29 cellular contexts compared by ENCODE assay signal in genomic region chr5:88862547-88863175, GRCh38.
"Had no signal": no experiment of that assay in that cellular context is flagged by ENCODE, and none has a peak within 500 bp of the region (broad histone marks: within the 10 kb centered on the region; RNA-seq: fewer than 3 reads in every experiment).

No MANE protein-coding gene starts in this region.

- H3K27me3 ChIP-seq: esophagus muscularis mucosa, heart left ventricle, hepatocyte, neutrophil, pancreas, right atrium auricular region, tibial nerve, upper lobe of left lung had no signal

- DNase-seq: dermis blood vessel endothelial cell; effector memory CD4-positive, alpha-beta T cell; foreskin keratinocyte; heart left ventricle; kidney; pancreas; stimulated activated CD4-positive, alpha-beta T cell treated with anti-CD3 and anti-CD28 coated beads, Interleukin-12 subunit alpha, Interleukin-12 subunit beta, amount 100 ng/mL, for 4 hours; stimulated activated CD4-positive, alpha-beta T cell treated with anti-CD3 and anti-CD28 coated beads, Interleukin-1b, Interleukin-23, amount 100 ng/mL, for 48 hours; stimulated activated CD4-positive, alpha-beta T cell treated with anti-CD3 and anti-CD28 coated beads, Interleukin-4, amount 100 ng/mL, for 1 hour; stimulated activated CD8-positive, alpha-beta memory T cell treated with anti-CD3 and anti-CD28 coated beads, Interleukin-4, amount 100 ng/mL, for 48 hours; stimulated activated naive CD8-positive, alpha-beta T cell treated with anti-CD3 and anti-CD28 coated beads, Interleukin-15, Interleukin-2, amounts not matched to agents 100 U/mL and 50 U/mL, for 24 hours; upper lobe of left lung had no signal

- H3K27ac Mint-ChIP-seq: memory B cell; natural killer cell treated with Interleukin-12 subunit alpha and Interleukin-12 subunit beta and Interleukin-15 and Interleukin-18, amount 100 ng/mL, for 72 hours; progenitor cell of endocrine pancreas had no signal

- FAIRE-seq: endothelial cell of umbilical vein, kidney, pancreas, urothelium cell line had no signal

- H3K27ac ChIP-seq: coronary artery, esophagus muscularis mucosa, foreskin keratinocyte, heart left ventricle, hepatocyte, neutrophil, pancreas, right atrium auricular region, thoracic aorta, tibial nerve, upper lobe of left lung had no signal

- H3K4me1 Mint-ChIP-seq: neural crest cell had no signal

- H3K36me3 ChIP-seq: esophagus muscularis mucosa, neutrophil, pancreas, right atrium auricular region, thoracic aorta, tibial nerve, upper lobe of left lung had no signal

- H3K9me3 Mint-ChIP-seq: natural killer cell treated with Interleukin-12 subunit alpha and Interleukin-12 subunit beta and Interleukin-15 and Interleukin-18, amount 100 ng/mL, for 72 hours had no signal

- H3K4me1 ChIP-seq: foreskin keratinocyte, pancreas had no signal

- H3K9me3 ChIP-seq: esophagus muscularis mucosa, heart left ventricle, neutrophil, pancreas, right atrium auricular region, thoracic aorta, tibial nerve, upper lobe of left lung had no signal

- H3K4me3 ChIP-seq: coronary artery, esophagus muscularis mucosa, heart left ventricle, hepatocyte, lung, pancreas, right atrium auricular region, smooth muscle cell, thoracic aorta, tibial nerve, upper lobe of left lung had no signal

- H3K4me3 Mint-ChIP-seq: memory B cell; natural killer cell treated with Interleukin-12 subunit alpha and Interleukin-12 subunit beta and Interleukin-15 and Interleukin-18, amount 100 ng/mL, for 72 hours; neural crest cell had no signal

- ATAC-seq: foreskin keratinocyte; heart left ventricle; left lobe of liver; natural killer cell treated with Interleukin-12 subunit alpha and Interleukin-12 subunit beta and Interleukin-15 and Interleukin-18, amount 100 ng/mL, for 72 hours; pancreas; sciatic nerve; stimulated activated naive CD8-positive, alpha-beta T cell treated with anti-CD3 and anti-CD28 coated beads, Interleukin-15, Interleukin-2, amounts not matched to agents 100 U/mL and 50 U/mL, for 24 hours had no signal

- H3K27me3 Mint-ChIP-seq: memory B cell; natural killer cell treated with Interleukin-12 subunit alpha and Interleukin-12 subunit beta and Interleukin-15 and Interleukin-18, amount 100 ng/mL, for 72 hours; progenitor cell of endocrine pancreas had no signal
